23 cellular contexts compared by ENCODE assay signal in the genomic region with DNA sequence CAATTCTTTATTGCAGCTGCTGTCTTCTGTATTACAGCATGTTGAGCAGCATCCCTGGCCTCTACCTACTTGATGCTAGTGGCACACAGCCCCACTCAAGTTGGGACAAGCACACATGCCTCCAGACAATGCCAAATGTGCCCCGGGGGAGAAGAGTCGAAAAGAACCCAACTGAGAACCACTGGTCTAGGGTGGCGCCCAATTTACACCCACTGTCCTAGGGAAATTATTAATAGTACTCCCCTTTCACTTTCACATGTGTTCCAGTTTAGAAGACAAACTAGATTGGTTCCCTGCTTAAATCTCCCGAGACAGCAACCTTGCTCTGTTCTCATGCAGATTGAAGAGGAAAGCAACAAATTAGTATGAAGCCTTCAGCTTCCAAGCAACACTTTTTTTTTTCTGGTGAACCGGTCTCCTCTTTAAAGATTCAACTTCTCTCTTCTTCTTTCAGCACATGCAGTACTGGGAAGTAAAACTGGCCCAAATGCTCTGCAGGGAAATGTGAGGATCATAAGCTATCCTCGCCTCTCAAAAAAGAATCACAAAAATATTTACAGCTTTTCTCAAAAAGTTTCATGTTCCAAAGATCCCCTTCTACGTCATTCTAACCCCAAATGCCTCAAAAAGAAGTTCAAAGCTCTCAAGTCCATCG.
DNase-seq lines count a peak whose midpoint lies in the region; ATAC-seq and TF ChIP-seq lines count a peak whose summit lies in the region.
"Had no signal": no experiment of that assay in that cellular context is flagged by ENCODE, and none has a peak within 500 bp of the region (broad histone marks: within the 10 kb centered on the region; RNA-seq: fewer than 3 reads in every experiment).

No MANE protein-coding gene starts in this region.

- H3K27me3 ChIP-seq in BLaER1 (no peaks in the 10 kb centered on the region), GM06990 (replicated peaks; ENCODE audit: control insufficient read depth, insufficient read depth, low read length) (no peaks in the 10 kb centered on the region), foreskin keratinocyte (peaks cover 7% of the 10 kb centered on the region)
- H3K27me3 ChIP-seq: heart left ventricle, spleen, upper lobe of left lung had no signal

- H3K4me2 ChIP-seq in BLaER1, result peak overlapping the region; percentile 48

- no peak overlapping the region for H3K4me3 Mint-ChIP-seq in activated CD4-positive, alpha-beta memory T cell treated with anti-CD3 and anti-CD28 coated beads, Interleukin-2, amount 10 ng/mL, durations not matched to agents 7 days and 5 days
- H3K4me3 Mint-ChIP-seq: activated T-helper 1 cell treated with anti-CD3 and anti-CD28 coated beads, Interleukin-12 subunit alpha, Interleukin-12 subunit beta, Interleukin-2, Interleukin-4 antibody, amounts not matched to agents 30 ng/mL and 10 ng/mL and 1 ng/mL, durations not matched to agents 14 hours and 24 hours and 36 hours; nephron had no signal

- H3K4me3 ChIP-seq in BLaER1, result no peak overlapping the region
- no peak overlapping the region for H3K4me3 ChIP-seq in GM06990 (replicated peaks; ENCODE audit: low read depth, low read length)
- H3K4me3 ChIP-seq: heart left ventricle, psoas muscle, spleen, upper lobe of left lung had no signal

- H4K20me1 ChIP-seq in BLaER1, result no peaks in the 10 kb centered on the region

- DNase-seq in GM06990 (ENCODE audit: extremely low read depth, insufficient read length), result peak; percentile 5
- DNase-seq in foreskin keratinocyte, result peak in 1 of 2 donors; percentile 13
- DNase-seq in activated CD4-positive, alpha-beta memory T cell treated with anti-CD3 and anti-CD28 coated beads, Interleukin-2, amount 10 ng/mL, durations not matched to agents 7 days and 5 days, result no peak
- DNase-seq in stimulated activated naive CD4-positive, alpha-beta T cell (lab: John Stamatoyannopoulos, UW), result no peak
- no peak for DNase-seq in HUDEP-2 (lab: John Stamatoyannopoulos, UW; ENCODE audit: unreplicated experiment in 76 of 76)
- DNase-seq: amygdala; central memory CD4-positive, alpha-beta T cell; effector memory CD4-positive, alpha-beta T cell; heart left ventricle; KBM-7; mesenchymal stem cell; NCI-H1092 treated with DMSO at 0.1 percent for 48 hours; NCI-H748 treated with DMSO at 0.1 percent for 48 hours; psoas muscle; spleen; T-cell; upper lobe of left lung had no signal

- H3K9ac ChIP-seq in BLaER1, result no peak overlapping the region

- ATAC-seq in HG02759 (IDR thresholded peaks at IDR 0.05; ENCODE audit: unreplicated experiment), result peak; percentile 74
- peak; percentile 26 for ATAC-seq in foreskin keratinocyte
- ATAC-seq in HG03457 (IDR thresholded peaks at IDR 0.05; ENCODE audit: unreplicated experiment), result no peak
- ATAC-seq: psoas muscle, T-cell had no signal

- CTCF ChIA-PET in activated CD4-positive, alpha-beta memory T cell treated with anti-CD3 and anti-CD28 coated beads, Interleukin-2, amount 10 ng/mL, durations not matched to agents 7 days and 5 days (lab: Charles Lee), result interaction anchor here (1.5 kb wide), 1 partner anchor 21 kb away, joined by 3 read pairs; no protein-coding TSS in a partner anchor

- POLR2A ChIA-PET in activated CD4-positive, alpha-beta memory T cell treated with anti-CD3 and anti-CD28 coated beads, Interleukin-2, amount 10 ng/mL, durations not matched to agents 7 days and 5 days (lab: Charles Lee), result no interaction called here

- H3K27ac ChIP-seq in BLaER1 (no peak overlapping the region), foreskin keratinocyte (no peak overlapping the region)
- H3K27ac ChIP-seq: psoas muscle, upper lobe of left lung, VCaP had no signal

- peaks cover 10% of the 10 kb centered on the region; the same call in 1 of the 2 replicates for H3K9me3 ChIP-seq in BLaER1
- H3K9me3 ChIP-seq: heart left ventricle, psoas muscle, spleen, upper lobe of left lung had no signal

- no peak overlapping the region for H3K27ac Mint-ChIP-seq in activated CD4-positive, alpha-beta memory T cell treated with anti-CD3 and anti-CD28 coated beads, Interleukin-2, amount 10 ng/mL, durations not matched to agents 7 days and 5 days
- H3K27ac Mint-ChIP-seq: activated T-helper 1 cell treated with anti-CD3 and anti-CD28 coated beads, Interleukin-12 subunit alpha, Interleukin-12 subunit beta, Interleukin-2, Interleukin-4 antibody, amounts not matched to agents 30 ng/mL and 10 ng/mL and 1 ng/mL, durations not matched to agents 14 hours and 24 hours and 36 hours; nephron had no signal

- peaks cover 9% of the 10 kb centered on the region for H3K36me3 Mint-ChIP-seq in activated CD4-positive, alpha-beta memory T cell treated with anti-CD3 and anti-CD28 coated beads, Interleukin-2, amount 10 ng/mL, durations not matched to agents 7 days and 5 days (ENCODE audit: low read depth)

- H3K27me3 Mint-ChIP-seq in activated CD4-positive, alpha-beta memory T cell treated with anti-CD3 and anti-CD28 coated beads, Interleukin-2, amount 10 ng/mL, durations not matched to agents 7 days and 5 days, result no peaks in the 10 kb centered on the region
- H3K27me3 Mint-ChIP-seq: T-cell had no signal

- H3K9me3 Mint-ChIP-seq in activated CD4-positive, alpha-beta memory T cell treated with anti-CD3 and anti-CD28 coated beads, Interleukin-2, amount 10 ng/mL, durations not matched to agents 7 days and 5 days, result peaks cover 5% of the 10 kb centered on the region
- H3K9me3 Mint-ChIP-seq: nephron had no signal

- H3K36me3 ChIP-seq in BLaER1 (no peaks in the 10 kb centered on the region), GM06990 (ENCODE audit: control insufficient read depth, insufficient read depth, low read length) (no peaks in the 10 kb centered on the region)
- H3K36me3 ChIP-seq: heart left ventricle, spleen, upper lobe of left lung had no signal

- TF ChIP-seq CTCF in GM06990 (IDR thresholded peaks at IDR 0.05; ENCODE audit: insufficient read depth, low read length, poor library complexity, severe bottlenecking) (no peak), foreskin keratinocyte (conservative IDR thresholded peaks at IDR 0.05) (no peak)

- H3K4me1 Mint-ChIP-seq in activated CD4-positive, alpha-beta memory T cell treated with anti-CD3 and anti-CD28 coated beads, Interleukin-2, amount 10 ng/mL, durations not matched to agents 7 days and 5 days, result peaks cover 2% of the 10 kb centered on the region

- peaks cover 18% of the 10 kb centered on the region for H3K4me1 ChIP-seq in BLaER1
- H3K4me1 ChIP-seq in foreskin keratinocyte, result no peaks in the 10 kb centered on the region
- H3K4me1 ChIP-seq: psoas muscle, spleen, upper lobe of left lung had no signal
